ENCODE assay signal across 10 cellular contexts in genomic region chr3:157087398-157088132, GRCh38.
DNase-seq lines count a peak whose midpoint lies in the region; ATAC-seq, FAIRE-seq and TF ChIP-seq lines count a peak whose summit lies in the region.
"Had no signal": no experiment of that assay in that cellular context is flagged by ENCODE, and none has a peak within 500 bp of the region (broad histone marks: within the 10 kb centered on the region; RNA-seq: fewer than 3 reads in every experiment).

No MANE protein-coding gene starts in this region.

- H3K79me2 ChIP-seq in astrocyte (ENCODE audit: insufficient read depth, low read length), result no peaks in the 10 kb centered on the region

- H3K4me3 ChIP-seq in astrocyte (ENCODE audit: insufficient read depth, low read depth, low read length) (peak overlapping the region; percentile 63), left lung (peak overlapping the region in 1 of 2 donors; percentile 63)

- H3K27me3 Mint-ChIP-seq in activated T-cell treated with anti-CD3 and anti-CD28 coated beads, Interleukin-2, amount 50 U/mL, for 4 hours (ENCODE audit: low read depth), result no peaks in the 10 kb centered on the region
- H3K27me3 Mint-ChIP-seq in astrocyte (ENCODE audit: low read depth, unreplicated experiment) (no peaks in the 10 kb centered on the region), type B pancreatic cell (no peaks in the 10 kb centered on the region)

- H3K36me3 ChIP-seq in astrocyte (ENCODE audit: insufficient read depth, low read length) (no peaks in the 10 kb centered on the region), left lung (no peaks in the 10 kb centered on the region)

- H3K27me3 ChIP-seq in astrocyte (ENCODE audit: insufficient read depth, low read length) (no peaks in the 10 kb centered on the region), left lung (no peaks in the 10 kb centered on the region)

- peak overlapping the region; percentile 87 for H3K4me2 ChIP-seq in astrocyte (ENCODE audit: low read length)

- H3K4me1 ChIP-seq in astrocyte (ENCODE audit: insufficient read depth, low read length) (peaks cover 53% of the 10 kb centered on the region), left lung (peaks cover 34 to 37% of the 10 kb centered on the region in 2 donors)

- no peak for DNase-seq in activated T-cell treated with anti-CD3 and anti-CD28 coated beads, Interleukin-2, amount 50 U/mL, for 4 hours
- no peak for DNase-seq in activated T-cell treated with anti-CD3 and anti-CD28 coated beads, Interleukin-2, amount 50 U/mL, for 48 hours
- DNase-seq in astrocyte (ENCODE audit: low read depth) (peak; percentile 45), left lung (no peak), type B pancreatic cell (ENCODE audit: extremely low spot score, unreplicated experiment) (no peak), iPS-NIHi11 (ENCODE audit: low spot score) (no peak), ecto neural progenitor cell (ENCODE audit: low spot score) (no peak), GF-D8 (lab: John Stamatoyannopoulos, UW) (no peak)
- DNase-seq: DMS153; NK-92 treated with Interleukin-12 subunit alpha and Interleukin-12 subunit beta, amount 100 ng/mL, for 24 hours had no signal

- TF ChIP-seq CTCF in astrocyte (IDR thresholded peaks at IDR 0.05; ENCODE audit: insufficient read depth, low read depth, low read length), result no peak
- no peak for TF ChIP-seq CTCF in left lung (IDR thresholded peaks at IDR 0.05)
- no peak for TF ChIP-seq CTCF in type B pancreatic cell (conservative IDR thresholded peaks at IDR 0.05)

- peak overlapping the region; percentile 81 for H3K4me3 Mint-ChIP-seq in activated T-cell treated with anti-CD3 and anti-CD28 coated beads, Interleukin-2, amount 50 U/mL, for 4 hours
- H3K4me3 Mint-ChIP-seq in astrocyte (ENCODE audit: unreplicated experiment) (peak overlapping the region; percentile 83), type B pancreatic cell (peak overlapping the region; percentile 89)

- peaks cover 31% of the 10 kb centered on the region for H3K4me1 Mint-ChIP-seq in activated T-cell treated with anti-CD3 and anti-CD28 coated beads, Interleukin-2, amount 50 U/mL, for 4 hours (ENCODE audit: low read depth)
- H3K4me1 Mint-ChIP-seq in astrocyte (ENCODE audit: low read depth, unreplicated experiment), result peaks cover 43% of the 10 kb centered on the region
- peaks cover 47% of the 10 kb centered on the region for H3K4me1 Mint-ChIP-seq in type B pancreatic cell (ENCODE audit: unreplicated experiment)

- H3K27ac Mint-ChIP-seq in astrocyte (ENCODE audit: unreplicated experiment) (peak overlapping the region; percentile 97), type B pancreatic cell (peak overlapping the region; percentile 93)

- H2AFZ ChIP-seq in astrocyte (ENCODE audit: low read depth, low read length), result no peak overlapping the region

- FAIRE-seq in astrocyte (lab: Jason Lieb, UNC), result no peak

- H4K20me1 ChIP-seq in astrocyte (ENCODE audit: insufficient read depth, low read length), result no peaks in the 10 kb centered on the region

- no peaks in the 10 kb centered on the region for H3K36me3 Mint-ChIP-seq in activated T-cell treated with anti-CD3 and anti-CD28 coated beads, Interleukin-2, amount 50 U/mL, for 4 hours (ENCODE audit: insufficient read depth)
- no peaks in the 10 kb centered on the region for H3K36me3 Mint-ChIP-seq in astrocyte (ENCODE audit: low read depth, unreplicated experiment)
- no peaks in the 10 kb centered on the region for H3K36me3 Mint-ChIP-seq in type B pancreatic cell

- no peaks in the 10 kb centered on the region for H3K9me3 Mint-ChIP-seq in activated T-cell treated with anti-CD3 and anti-CD28 coated beads, Interleukin-2, amount 50 U/mL, for 4 hours
- no peaks in the 10 kb centered on the region for H3K9me3 Mint-ChIP-seq in astrocyte (ENCODE audit: unreplicated experiment)
- H3K9me3 Mint-ChIP-seq in type B pancreatic cell, result no peaks in the 10 kb centered on the region

- H3K27ac ChIP-seq in astrocyte (ENCODE audit: low read depth, low read length) (peak overlapping the region; percentile 99), left lung (peak overlapping the region; percentile 98 to 100)

- H3K9ac ChIP-seq in astrocyte (ENCODE audit: low read length), result peak overlapping the region; percentile 95

- ATAC-seq in activated T-cell treated with anti-CD3 and anti-CD28 coated beads, Interleukin-2, amount 50 U/mL, for 4 hours, result no peak
- no peak for ATAC-seq in left lung

- intact Hi-C loops in left lung (cut with DNase I), result loop anchor here in 1 of 2 donors (10.0 kb wide), 2 partner anchors 413 to 533 kb away; partner anchors contain the start of genes SSR3 and TIPARP

- no peaks in the 10 kb centered on the region for H3K9me3 ChIP-seq in astrocyte (ENCODE audit: insufficient read depth, low read depth, low read length)
- no peaks in the 10 kb centered on the region for H3K9me3 ChIP-seq in left lung
